ENCODE assay signal across 17 cellular contexts in genomic region chr2:119246884-119247843, GRCh38. TPM values are rescaled to one million over a fixed set of nuclear protein-coding genes. Genes with fewer than 3 reads are reported as not detected.
DNase-seq lines count a peak whose midpoint lies in the region; ATAC-seq and TF ChIP-seq lines count a peak whose summit lies in the region.
"Had no signal": no experiment of that assay in that cellular context is flagged by ENCODE, and none has a peak within 500 bp of the region (broad histone marks: within the 10 kb centered on the region; RNA-seq: fewer than 3 reads in every experiment).

No MANE protein-coding gene starts in this region.

- H2AFZ ChIP-seq in GM23338 (no peak overlapping the region), OCI-LY7 (ENCODE audit: low read length) (no peak overlapping the region), neuronal stem cell (ENCODE audit: low read length) (no peak overlapping the region)

- H3K27ac ChIP-seq in GM23338 (ENCODE audit: low read depth) (no peak overlapping the region), OCI-LY7 (ENCODE audit: low read depth, low read length, poor library complexity, severe bottlenecking) (no peak overlapping the region), neuronal stem cell (replicated peaks; ENCODE audit: low read length) (no peak overlapping the region)
- H3K27ac ChIP-seq: SK-N-MC had no signal

- TF ChIP-seq CTCF in GM23338 (conservative IDR thresholded peaks at IDR 0.05; ENCODE audit: low read depth in 2 of 2) (peak in 1 of 2 experiments; percentile 44; a peak in 2 of 4 replicates), OCI-LY7 (conservative IDR thresholded peaks at IDR 0.05; ENCODE audit: low read length) (0 out of 2 replicates have a peak, but pooled peaks have one; percentile 10), endothelial cell (IDR thresholded peaks at IDR 0.05; ENCODE audit: unreplicated experiment) (no peak)

- H3K4me1 Mint-ChIP-seq in GM23338 (no peaks in the 10 kb centered on the region; the same call in 2 of the 3 replicates), endothelial cell (ENCODE audit: unreplicated experiment) (no peaks in the 10 kb centered on the region)

- no peak overlapping the region for H3K23ac ChIP-seq in neuronal stem cell (ENCODE audit: low read depth, low read length, poor library complexity)

- no peak overlapping the region for H3K4me3 ChIP-seq in GM23338
- no peak overlapping the region for H3K4me3 ChIP-seq in OCI-LY7 (ENCODE audit: low read depth, low read length, poor library complexity, severe bottlenecking)
- peak overlapping the region in 1 of 2 donors; percentile 27 for H3K4me3 ChIP-seq in neuronal stem cell (ENCODE audit: low read length in 2 of 2)
- H3K4me3 ChIP-seq: SK-N-MC had no signal

- CTCF ChIA-PET in OCI-LY7 (lab: Charles Lee; ENCODE audit: unreplicated experiment), result no interaction called here

- H3K4me1 ChIP-seq in GM23338 (ENCODE audit: insufficient read depth), result no peaks in the 10 kb centered on the region
- no peaks in the 10 kb centered on the region for H3K4me1 ChIP-seq in OCI-LY7 (ENCODE audit: insufficient read depth, low read length, poor library complexity, severe bottlenecking)
- H3K4me1 ChIP-seq in neuronal stem cell (ENCODE audit: control insufficient read depth in 2 of 2, insufficient read depth in 1 of 2, low read depth in 1 of 2, low read length in 2 of 2), result peaks cover 0 to 6% of the 10 kb centered on the region in 2 donors

- intact Hi-C loops in OCI-LY7 (cut with micrococcal nuclease; ENCODE audit: unreplicated experiment), result no loop called here

- H3K27ac Mint-ChIP-seq in GM23338, result no peak overlapping the region
- H3K27ac Mint-ChIP-seq in endothelial cell (ENCODE audit: unreplicated experiment), result peak overlapping the region; percentile 57
- H3K27ac Mint-ChIP-seq: HFFc6 had no signal

- H3K4me3 Mint-ChIP-seq in GM23338, result no peak overlapping the region
- H3K4me3 Mint-ChIP-seq in endothelial cell (ENCODE audit: unreplicated experiment), result no peak overlapping the region

- H3K9me2 ChIP-seq in GM23338 (ENCODE audit: insufficient read depth), result no peaks in the 10 kb centered on the region
- H3K9me2 ChIP-seq in OCI-LY7 (ENCODE audit: insufficient read depth, low read length), result no peaks in the 10 kb centered on the region

- WGBS in neuronal stem cell (ENCODE audit: extremely low coverage in 2 of 2, insufficient read length in 2 of 2, insufficient replicate concordance in 1 of 2), 2 donors, result no CpG with 5 or more reads among the region's 24 CpGs

- no peaks in the 10 kb centered on the region for H3F3A ChIP-seq in GM23338 (replicated peaks; ENCODE audit: low read depth)

- no peaks in the 10 kb centered on the region for H3K9me3 Mint-ChIP-seq in GM23338
- no peaks in the 10 kb centered on the region for H3K9me3 Mint-ChIP-seq in endothelial cell (ENCODE audit: unreplicated experiment)
- H3K9me3 Mint-ChIP-seq: HFFc6 had no signal

- no peak overlapping the region for H2BK120ac ChIP-seq in neuronal stem cell (ENCODE audit: low read depth, low read length)

- no peak for DNase-seq in GM23338 (ENCODE audit: low spot score)
- peak; percentile 6 for DNase-seq in OCI-LY7 (ENCODE audit: low spot score)
- no peak for DNase-seq in endothelial cell (ENCODE audit: low spot score)
- DNase-seq in neuronal stem cell (ENCODE audit: low spot score), result no peak
- no peak for DNase-seq in AG08395 (ENCODE audit: low spot score)
- DNase-seq in DMS53 treated with DMSO at 0.1 percent for 48 hours (lab: John Stamatoyannopoulos, UW; ENCODE audit: unreplicated experiment), result no peak
- DNase-seq in NCI-H526 (lab: John Stamatoyannopoulos, UW), result no peak
- DNase-seq in activated CD4-positive, alpha-beta T cell treated with anti-CD3 and anti-CD28 coated beads for 1 hour, result no peak
- DNase-seq: AML-193, DMS79 treated with DMSO at 0.1 percent for 48 hours, GDM1, HFFc6, NCI-H1417, NCI-H2081 treated with DMSO at 0.1 percent for 48 hours, NCI-H2227 treated with DMSO at 0.1 percent for 48 hours, NCI-H526 treated with DMSO at 0.1 percent for 48 hours had no signal

- H3K36me3 ChIP-seq in GM23338 (ENCODE audit: insufficient read depth), result no peaks in the 10 kb centered on the region
- no peaks in the 10 kb centered on the region for H3K36me3 ChIP-seq in OCI-LY7 (ENCODE audit: insufficient read depth, low read length)
- no peaks in the 10 kb centered on the region for H3K36me3 ChIP-seq in neuronal stem cell (replicated peaks in 1 of 2; ENCODE audit: control insufficient read depth in 2 of 2, insufficient read depth in 2 of 2, low read length in 2 of 2)

- BruUV-seq in OCI-LY7 (replicated peaks; lab: Mats Ljungman, UMichigan), result no TSS peak

- peak overlapping the region; percentile 66 for H3K9ac ChIP-seq in neuronal stem cell (ENCODE audit: low read depth, low read length, poor library complexity)

- H3K79me2 ChIP-seq in GM23338 (replicated peaks; ENCODE audit: insufficient read depth) (no peaks in the 10 kb centered on the region), OCI-LY7 (ENCODE audit: insufficient read depth, low read depth, low read length) (no peaks in the 10 kb centered on the region)

- no peaks in the 10 kb centered on the region for H3K79me1 ChIP-seq in neuronal stem cell (ENCODE audit: low read depth, low read length)

- H3K4me2 ChIP-seq in GM23338 (no peak overlapping the region), OCI-LY7 (ENCODE audit: low read length) (no peak overlapping the region), neuronal stem cell (ENCODE audit: insufficient read depth, low read length, poor library complexity, severe bottlenecking) (peak overlapping the region; percentile 3)

- H4K8ac ChIP-seq in neuronal stem cell (ENCODE audit: low read depth, low read length), result no peak overlapping the region

- H2AK5ac ChIP-seq in neuronal stem cell (ENCODE audit: low read depth, low read length), result peak overlapping the region; percentile 49

- peak; percentile 64 for ATAC-seq in GM23338

- no peak overlapping the region for H2BK12ac ChIP-seq in neuronal stem cell (ENCODE audit: low read length)

- H3K27me3 Mint-ChIP-seq in GM23338 (ENCODE audit: insufficient read depth, low read depth, poor library complexity) (peaks cover 10% of the 10 kb centered on the region), endothelial cell (ENCODE audit: unreplicated experiment) (peaks cover 3% of the 10 kb centered on the region)

- H3K36me3 Mint-ChIP-seq in GM23338 (ENCODE audit: low read depth) (peaks cover 41% of the 10 kb centered on the region), endothelial cell (ENCODE audit: low read depth, unreplicated experiment) (peaks cover 33% of the 10 kb centered on the region)

- H3K14ac ChIP-seq in neuronal stem cell (ENCODE audit: low read length), result no peak overlapping the region

- H3K4ac ChIP-seq in neuronal stem cell (ENCODE audit: low read length), result no peak overlapping the region

- peak overlapping the region; percentile 79 for H2BK15ac ChIP-seq in neuronal stem cell (ENCODE audit: low read length)

- H3K27me3 ChIP-seq in GM23338 (ENCODE audit: insufficient read depth) (no peaks in the 10 kb centered on the region), neuronal stem cell (ENCODE audit: control insufficient read depth in 3 of 3, insufficient read depth in 3 of 3, low read depth in 1 of 3, low read length in 3 of 3) (peaks cover 0 to 52% (median 0%) of the 10 kb centered on the region in 3 experiments)

- H2BK5ac ChIP-seq in neuronal stem cell (ENCODE audit: low read length), result no peak overlapping the region

- POLR2A ChIA-PET in OCI-LY7 (lab: Charles Lee), result no interaction called here

- H4K20me1 ChIP-seq in GM23338 (replicated peaks; ENCODE audit: insufficient read depth) (no peaks in the 10 kb centered on the region), OCI-LY7 (ENCODE audit: insufficient read depth, low read length) (no peaks in the 10 kb centered on the region)

- H3K9me3 ChIP-seq in OCI-LY7 (ENCODE audit: low read length) (no peaks in the 10 kb centered on the region), neuronal stem cell (replicated peaks in 1 of 2; ENCODE audit: control insufficient read depth in 2 of 2, insufficient read depth in 1 of 2, low read depth in 1 of 2, low read length in 2 of 2) (peaks cover 0 to 2% of the 10 kb centered on the region in 2 donors)

- no peak overlapping the region for H4K91ac ChIP-seq in neuronal stem cell (ENCODE audit: low read depth, low read length, poor library complexity)

- peak overlapping the region; percentile 83 for H3K18ac ChIP-seq in neuronal stem cell (ENCODE audit: low read length)

TF ChIP-seq in GM23338, 12 proteins besides CTCF, POLR2A, EP300 and RAD21 (continues in another document):
- no peak for TF ChIP-seq POLR2AphosphoS5 (IDR thresholded peaks at IDR 0.05; ENCODE audit: low read depth)

RNA-seq across cellular contexts. Expression of gene STEAP3, which starts 23.5 kb away (rescaled TPM):
- 18.2 and 27.3 TPM in 2 replicates for total RNA-seq in GM23338 (2014; rRNA removed; shearing (Covaris generic))
- 7.5 and 8.6 TPM in 2 replicates for polyA plus RNA-seq in GM23338 (2016; fragmentation: Nextera tagmentation; extraction: Ambion mirVana)
- not detected in 2 replicates for total RNA-seq in OCI-LY7 (2014; rRNA removed; shearing (Covaris generic))
- not detected in 2 replicates for total RNA-seq in OCI-LY7 (2022)
- 17.9 TPM for total RNA-seq in endothelial cell (ENCODE audit: unreplicated experiment)
- 0.47 TPM for polyA plus RNA-seq in neuronal stem cell (2013, experiment 1 of 2)
- polyA plus RNA-seq in neuronal stem cell (2013, experiment 2 of 2), result 0.54 TPM

Comparison
In these comparisons a context has a peak if more than half of its experiments do, and no peak if none do; other contexts are left out.
1. RNA of gene STEAP3, which starts 23.5 kb away (total RNA-seq): 18.2 to 27.3 TPM in GM23338 and 17.9 TPM in endothelial cell (single experiment); not detected in OCI-LY7; every median in the first group is over 10 times any median in the second.